ENCODE assay signal across 15 cellular contexts in genomic region chr1:71780681-71781080, GRCh38.
DNase-seq lines count a peak whose midpoint lies in the region; ATAC-seq, FAIRE-seq and TF ChIP-seq lines count a peak whose summit lies in the region.
"Had no signal": no experiment of that assay in that cellular context is flagged by ENCODE, and none has a peak within 500 bp of the region (broad histone marks: within the 10 kb centered on the region; RNA-seq: fewer than 3 reads in every experiment).

No MANE protein-coding gene starts in this region.

- WGBS in aorta, 2 donors = 98% methylated on average over 3 of the region's 3 CpGs

- H3K27me3 ChIP-seq in astrocyte (ENCODE audit: insufficient read depth, low read length) (no peaks in the 10 kb centered on the region), aorta (ENCODE audit: control insufficient read depth in 1 of 2, insufficient read depth in 2 of 2, low read length in 1 of 2) (no peaks in the 10 kb centered on the region)

- no peaks in the 10 kb centered on the region for H4K20me1 ChIP-seq in astrocyte (ENCODE audit: insufficient read depth, low read length)

- H3K4me1 ChIP-seq in astrocyte (ENCODE audit: insufficient read depth, low read length) (no peaks in the 10 kb centered on the region), aorta (ENCODE audit: control insufficient read depth in 1 of 2, insufficient read depth in 2 of 2, low read length in 2 of 2) (no peaks in the 10 kb centered on the region)

- FAIRE-seq in astrocyte (lab: Jason Lieb, UNC) = no peak

- no peak overlapping the region for H3K9ac ChIP-seq in astrocyte (ENCODE audit: low read length)

- H3K9me3 Mint-ChIP-seq in astrocyte (ENCODE audit: unreplicated experiment) (no peaks in the 10 kb centered on the region), HFFc6 (no peaks in the 10 kb centered on the region)
- H3K9me3 Mint-ChIP-seq: neural crest cell had no signal

- H3K36me3 Mint-ChIP-seq in astrocyte (ENCODE audit: low read depth, unreplicated experiment) (no peaks in the 10 kb centered on the region), HFFc6 (ENCODE audit: low read depth) (no peaks in the 10 kb centered on the region)

- ATAC-seq in GM19455 (IDR thresholded peaks at IDR 0.05; ENCODE audit: unreplicated experiment) (peak; percentile 79), HG03045 (IDR thresholded peaks at IDR 0.05; ENCODE audit: unreplicated experiment) (peak; percentile 77), aorta (ENCODE audit: low FRiP score) (no peak)

- intact Hi-C loops in aorta (cut with DNase I) = no loop called here

- H3K4me3 Mint-ChIP-seq in astrocyte (ENCODE audit: unreplicated experiment) (no peak overlapping the region), HFFc6 (no peak overlapping the region)
- H3K4me3 Mint-ChIP-seq: neural crest cell had no signal

- H3K9me3 ChIP-seq in astrocyte (ENCODE audit: insufficient read depth, low read depth, low read length) = no peaks in the 10 kb centered on the region
- H3K9me3 ChIP-seq in aorta (ENCODE audit: control insufficient read depth, low read length) = no peaks in the 10 kb centered on the region

- H3K79me2 ChIP-seq in astrocyte (ENCODE audit: insufficient read depth, low read length) = no peaks in the 10 kb centered on the region

- H3K4me2 ChIP-seq in astrocyte (ENCODE audit: low read length) = no peak overlapping the region

- H3K27ac Mint-ChIP-seq in astrocyte (ENCODE audit: unreplicated experiment) = no peak overlapping the region
- no peak overlapping the region for H3K27ac Mint-ChIP-seq in HFFc6

- H3K27me3 Mint-ChIP-seq in astrocyte (ENCODE audit: low read depth, unreplicated experiment) = no peaks in the 10 kb centered on the region
- H3K27me3 Mint-ChIP-seq in HFFc6 (ENCODE audit: insufficient read depth) = no peaks in the 10 kb centered on the region; the same call in 1 of the 2 replicates

- DNase-seq in GM12865 (ENCODE audit: low read depth) (peak; percentile 24), astrocyte (ENCODE audit: low read depth) (peak; percentile 15), KBM-7 (no peak), HFFc6 (no peak), aorta (no peak), NCI-H526 treated with DMSO at 0.1 percent for 48 hours (lab: John Stamatoyannopoulos, UW) (no peak)
- DNase-seq: activated CD4-positive, CD25-positive, alpha-beta regulatory T cell treated with anti-CD3 and anti-CD28 coated beads, Interleukin-2, amount 50 U/mL, for 72 hours; activated naive CD4-positive, alpha-beta T cell; C1 segment of cervical spinal cord; kidney glomerular epithelial cell; NCI-H524 had no signal

- no peak overlapping the region for H2AFZ ChIP-seq in astrocyte (ENCODE audit: low read depth, low read length)

- no peak overlapping the region for H3K27ac ChIP-seq in astrocyte (ENCODE audit: low read depth, low read length)
- no peak overlapping the region for H3K27ac ChIP-seq in aorta (ENCODE audit: low read depth in 1 of 2, low read length in 2 of 2)
- H3K27ac ChIP-seq: SK-N-MC had no signal

- no peaks in the 10 kb centered on the region for H3K36me3 ChIP-seq in astrocyte (ENCODE audit: insufficient read depth, low read length)
- no peaks in the 10 kb centered on the region for H3K36me3 ChIP-seq in aorta (ENCODE audit: control insufficient read depth in 1 of 2, insufficient read depth in 2 of 2, low read length in 1 of 2)

- no peak overlapping the region for H3K4me3 ChIP-seq in GM12865 (ENCODE audit: low read depth, low read length)
- no peak overlapping the region for H3K4me3 ChIP-seq in astrocyte (ENCODE audit: insufficient read depth, low read depth, low read length)
- H3K4me3 ChIP-seq in aorta (ENCODE audit: low read length in 2 of 2) = no peak overlapping the region
- H3K4me3 ChIP-seq: SK-N-MC had no signal

- no peak for TF ChIP-seq CTCF in GM12865 (IDR thresholded peaks at IDR 0.05; ENCODE audit: insufficient read depth, low read depth, low read length, missing control alignments)
- no peak for TF ChIP-seq CTCF in astrocyte (IDR thresholded peaks at IDR 0.05; ENCODE audit: insufficient read depth, low read depth, low read length)
- no peak for TF ChIP-seq CTCF in HFFc6 (IDR thresholded peaks at IDR 0.05)

- peaks cover 3% of the 10 kb centered on the region for H3K4me1 Mint-ChIP-seq in astrocyte (ENCODE audit: low read depth, unreplicated experiment)
- H3K4me1 Mint-ChIP-seq in HFFc6 (ENCODE audit: low read depth) = peaks cover 8% of the 10 kb centered on the region
- H3K4me1 Mint-ChIP-seq: neural crest cell had no signal

- in situ Hi-C loops in KBM-7 (cut with MboI; ENCODE audit: low pct_unique_long_range_greater_than_20kb, low sequenced_read_pairs) = no loop called here

Comparison
In these comparisons a context has a peak if more than half of its experiments do, and no peak if none do; other contexts are left out.
1. DNase-seq: peak in GM12865 (single experiment) and astrocyte (single experiment); none in KBM-7 (single experiment), HFFc6 (single experiment), aorta (0 of 2) and NCI-H526 treated with DMSO at 0.1 percent for 48 hours (single experiment).